Comparison of ENCODE assay signal across 13 cellular contexts in genomic region chr3:101262393-101263240, GRCh38. TPM values are rescaled to one million over a fixed set of nuclear protein-coding genes. Genes with fewer than 3 reads are reported as not detected.
DNase-seq lines count a peak whose midpoint lies in the region; ATAC-seq and TF ChIP-seq lines count a peak whose summit lies in the region.
"Had no signal": no experiment of that assay in that cellular context is flagged by ENCODE, and none has a peak within 500 bp of the region (broad histone marks: within the 10 kb centered on the region; RNA-seq: fewer than 3 reads in every experiment).

No MANE protein-coding gene starts in this region.

- H3K4me3 Mint-ChIP-seq in activated CD8-positive, alpha-beta T cell treated with anti-CD3 and anti-CD28 coated beads for 36 hours, result no peak overlapping the region

- no peaks in the 10 kb centered on the region for H3K27me3 Mint-ChIP-seq in activated CD8-positive, alpha-beta T cell treated with anti-CD3 and anti-CD28 coated beads for 36 hours

- H3K4me1 Mint-ChIP-seq in activated CD8-positive, alpha-beta T cell treated with anti-CD3 and anti-CD28 coated beads for 36 hours (ENCODE audit: low read depth), result peaks cover 2% of the 10 kb centered on the region

- CTCF ChIA-PET in activated CD8-positive, alpha-beta T cell treated with anti-CD3 and anti-CD28 coated beads for 36 hours (lab: Charles Lee), result interaction anchor here (0.9 kb wide), 1 partner anchor 57 kb away, joined by 3 read pairs; no protein-coding TSS in a partner anchor

- DNase-seq in NCI-H1092 treated with DMSO at 0.1 percent for 48 hours (lab: John Stamatoyannopoulos, UW), result peak; percentile 58
- DNase-seq in NCI-H1092 (lab: John Stamatoyannopoulos, UW), result no peak
- peak; percentile 13 for DNase-seq in NCI-H510A (lab: John Stamatoyannopoulos, UW)
- DNase-seq in superior temporal gyrus (ENCODE audit: extremely low spot score), result peak; percentile 75
- no peak for DNase-seq in NCI-H345 treated with DMSO at 0.1 percent for 48 hours (lab: John Stamatoyannopoulos, UW; ENCODE audit: unreplicated experiment)
- DNase-seq in activated CD8-positive, alpha-beta T cell treated with anti-CD3 and anti-CD28 coated beads for 36 hours, result no peak
- DNase-seq: adrenal gland; effector CD8-positive, alpha-beta T cell; mesenchymal stem cell; NCI-H82; trophoblast cell had no signal

- H3K9me3 Mint-ChIP-seq in activated CD8-positive, alpha-beta T cell treated with anti-CD3 and anti-CD28 coated beads for 36 hours, result no peaks in the 10 kb centered on the region

- ATAC-seq in HG02763 (IDR thresholded peaks at IDR 0.05; ENCODE audit: unreplicated experiment) (peak; percentile 86), HG02938 (IDR thresholded peaks at IDR 0.05; ENCODE audit: unreplicated experiment) (no peak)
- no peak for ATAC-seq in activated CD8-positive, alpha-beta T cell treated with anti-CD3 and anti-CD28 coated beads for 36 hours

- TF ChIP-seq CTCF in activated CD8-positive, alpha-beta T cell treated with anti-CD3 and anti-CD28 coated beads for 36 hours (IDR thresholded peaks at IDR 0.05), result no peak

- intact Hi-C loops in activated CD8-positive, alpha-beta T cell treated with anti-CD3 and anti-CD28 coated beads for 36 hours (cut with micrococcal nuclease), result no loop called here

- H3K27ac Mint-ChIP-seq in activated CD8-positive, alpha-beta T cell treated with anti-CD3 and anti-CD28 coated beads for 36 hours, result no peak overlapping the region

- no peaks in the 10 kb centered on the region for H3K36me3 Mint-ChIP-seq in activated CD8-positive, alpha-beta T cell treated with anti-CD3 and anti-CD28 coated beads for 36 hours (ENCODE audit: low read depth)

- POLR2A ChIA-PET in activated CD8-positive, alpha-beta T cell treated with anti-CD3 and anti-CD28 coated beads for 36 hours (lab: Charles Lee), result no interaction called here

RNA-seq across cellular contexts. Expression of gene IMPG2, which starts 57.8 kb away (rescaled TPM):
- total RNA-seq in activated CD8-positive, alpha-beta T cell treated with anti-CD3 and anti-CD28 coated beads for 36 hours, result under 1 TPM; 0.13 to 0.14 TPM

Comparison
In these comparisons a context has a peak if more than half of its experiments do, and no peak if none do; other contexts are left out.
1. DNase-seq: peak in NCI-H1092 treated with DMSO at 0.1 percent for 48 hours (single experiment), NCI-H510A (single experiment) and superior temporal gyrus (single experiment); none in NCI-H1092 (single experiment), NCI-H345 treated with DMSO at 0.1 percent for 48 hours (single experiment) and activated CD8-positive, alpha-beta T cell treated with anti-CD3 and anti-CD28 coated beads for 36 hours (single experiment).